In genomic region chr22:24028533-24028932, GRCh38 we compare ENCODE assay signal across 20 cellular contexts. TPM values are rescaled to one million over a fixed set of nuclear protein-coding genes. Genes with fewer than 3 reads are reported as not detected.
DNase-seq lines count a peak whose midpoint lies in the region; ATAC-seq, FAIRE-seq and TF ChIP-seq lines count a peak whose summit lies in the region.
"Had no signal": no experiment of that assay in that cellular context is flagged by ENCODE, and none has a peak within 500 bp of the region (broad histone marks: within the 10 kb centered on the region; RNA-seq: fewer than 3 reads in every experiment).

No MANE protein-coding gene starts in this region.

- H3K27ac Mint-ChIP-seq in stimulated activated naive CD8-positive, alpha-beta T cell treated with anti-CD3 and anti-CD28 coated beads, Interleukin-15, amount 100 ng/mL, for 72 hours, result no peak overlapping the region

- H3K4me3 ChIP-seq in bronchial epithelial cell (ENCODE audit: low read depth, low read length), result no peak overlapping the region
- H3K4me3 ChIP-seq: GM12878 had no signal

- no peaks in the 10 kb centered on the region for H3K27me3 ChIP-seq in bronchial epithelial cell (ENCODE audit: control insufficient read depth, insufficient read depth, low read length)

- CTCF ChIA-PET in RWPE1 (lab: Yijun Ruan, JAX), result no interaction called here

- H3K27ac ChIP-seq in RWPE1, result no peak overlapping the region
- H3K27ac ChIP-seq: C4-2B had no signal

- ATAC-seq in stimulated activated naive CD8-positive, alpha-beta T cell treated with anti-CD3 and anti-CD28 coated beads, Interleukin-15, Interleukin-2, amounts not matched to agents 100 U/mL and 50 U/mL, for 24 hours, result peak; percentile 43
- no peak for ATAC-seq in stimulated activated naive CD8-positive, alpha-beta T cell treated with anti-CD3 and anti-CD28 coated beads, Interleukin-15, amount 100 ng/mL, for 72 hours
- ATAC-seq: GM12878, HCT116 had no signal

- POLR2A ChIA-PET in RWPE1 (lab: Yijun Ruan, JAX; ENCODE audit: low non-redundant PET), result no interaction called here

- H3K9me3 Mint-ChIP-seq in stimulated activated naive CD8-positive, alpha-beta T cell treated with anti-CD3 and anti-CD28 coated beads, Interleukin-15, amount 100 ng/mL, for 72 hours, result no peaks in the 10 kb centered on the region

- no peak overlapping the region for H3K4me3 Mint-ChIP-seq in stimulated activated naive CD8-positive, alpha-beta T cell treated with anti-CD3 and anti-CD28 coated beads, Interleukin-15, amount 100 ng/mL, for 72 hours

- no peaks in the 10 kb centered on the region for H3K27me3 Mint-ChIP-seq in stimulated activated naive CD8-positive, alpha-beta T cell treated with anti-CD3 and anti-CD28 coated beads, Interleukin-15, amount 100 ng/mL, for 72 hours

- H3K4me1 Mint-ChIP-seq in stimulated activated naive CD8-positive, alpha-beta T cell treated with anti-CD3 and anti-CD28 coated beads, Interleukin-15, amount 100 ng/mL, for 72 hours, result peaks cover 82% of the 10 kb centered on the region

- TF ChIP-seq CTCF in bronchial epithelial cell (IDR thresholded peaks at IDR 0.05; ENCODE audit: insufficient read depth, low read length, severe bottlenecking), result no peak
- TF ChIP-seq CTCF in RWPE1 (conservative IDR thresholded peaks at IDR 0.05; ENCODE audit: low read depth), result no peak

- DNase-seq in NCI-H2029 (lab: John Stamatoyannopoulos, UW), result peak; percentile 11
- DNase-seq in NCI-H2029 treated with DMSO at 0.1 percent for 48 hours (lab: John Stamatoyannopoulos, UW), result no peak
- DNase-seq in stimulated activated naive CD8-positive, alpha-beta T cell treated with anti-CD3 and anti-CD28 coated beads, Interleukin-15, Interleukin-2, amounts not matched to agents 100 U/mL and 50 U/mL, for 24 hours, result no peak
- DNase-seq in stimulated activated naive CD8-positive, alpha-beta T cell treated with anti-CD3 and anti-CD28 coated beads, Interleukin-15, amount 100 ng/mL, for 72 hours, result no peak
- DNase-seq in bronchial epithelial cell (ENCODE audit: low read depth), result peak; percentile 23
- DNase-seq in urothelium cell line (ENCODE audit: low spot score), result no peak
- DNase-seq in RWPE1 (ENCODE audit: low spot score), result no peak
- no peak for DNase-seq in middle frontal gyrus (ENCODE audit: extremely low spot score, low spot score)
- DNase-seq: Caco-2, IMR-90, NCI-H1417 treated with DMSO at 0.1 percent for 48 hours, NCI-H2081, NCI-H2227 treated with DMSO at 0.1 percent for 48 hours, Right ventricle myocardium superior had no signal

- no peaks in the 10 kb centered on the region for H3K36me3 ChIP-seq in bronchial epithelial cell (ENCODE audit: control insufficient read depth, insufficient read depth, low read length)

- FAIRE-seq in bronchial epithelial cell (lab: Jason Lieb, UNC) (no peak), urothelium cell line (lab: Jason Lieb, UNC) (peak; percentile 30)
- FAIRE-seq: GM12878, GM19239 had no signal

RNA-seq across cellular contexts. Expression of gene CABIN1, which starts 17.4 kb away (rescaled TPM):
- total RNA-seq in bronchial epithelial cell, result 15.8 and 26.5 TPM in 2 replicates
- total RNA-seq: G401 had no signal

RNA-seq across cellular contexts. Expression of gene GSTT4, which starts 23.3 kb away (rescaled TPM):
- total RNA-seq in bronchial epithelial cell, result not detected in 2 replicates
- total RNA-seq: A172, G401, GM12878, IMR-90, Right ventricle myocardium superior had no signal

RNA-seq across cellular contexts. Expression of gene GSTT2, which starts 48.6 kb away (rescaled TPM):
- total RNA-seq in bronchial epithelial cell, result not detected in 2 replicates
- total RNA-seq: A172, G401, GM12878 had no signal

RNA-seq across cellular contexts. Expression of gene DDT, which starts 54.3 kb away (rescaled TPM):
- total RNA-seq in bronchial epithelial cell, result 41.1 and 59.9 TPM in 2 replicates
- total RNA-seq: G401 had no signal

Comparison
In these comparisons a context has a peak if more than half of its experiments do, and no peak if none do; other contexts are left out.
1. DNase-seq: peak in NCI-H2029 (single experiment) and bronchial epithelial cell (single experiment); none in NCI-H2029 treated with DMSO at 0.1 percent for 48 hours (single experiment), stimulated activated naive CD8-positive, alpha-beta T cell treated with anti-CD3 and anti-CD28 coated beads, Interleukin-15, Interleukin-2, amounts not matched to agents 100 U/mL and 50 U/mL, for 24 hours (single experiment), stimulated activated naive CD8-positive, alpha-beta T cell treated with anti-CD3 and anti-CD28 coated beads, Interleukin-15, amount 100 ng/mL, for 72 hours (0 of 2), urothelium cell line (single experiment), RWPE1 (single experiment) and middle frontal gyrus (single experiment).